24 cellular contexts compared by ENCODE assay signal in the genomic region with DNA sequence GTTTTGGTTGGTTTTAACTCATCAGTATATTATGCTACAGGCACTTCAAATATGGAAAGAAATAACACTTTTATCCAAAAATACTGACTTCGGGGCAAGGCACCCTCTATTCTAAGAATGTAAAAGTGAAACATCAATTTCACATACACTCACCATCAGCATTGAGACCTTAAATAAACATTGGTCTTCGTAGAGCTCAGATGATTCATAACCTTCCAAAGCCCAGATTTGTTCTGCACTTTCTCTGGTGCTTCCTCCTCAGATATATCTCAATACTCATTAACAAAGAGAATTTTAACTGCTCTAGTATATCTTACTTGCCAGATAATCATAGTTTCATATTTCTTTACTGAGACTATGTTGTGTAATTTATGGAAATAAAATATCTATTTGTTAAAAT.
DNase-seq lines count a peak whose midpoint lies in the region; ATAC-seq and TF ChIP-seq lines count a peak whose summit lies in the region.
"Had no signal": no experiment of that assay in that cellular context is flagged by ENCODE, and none has a peak within 500 bp of the region (broad histone marks: within the 10 kb centered on the region; RNA-seq: fewer than 3 reads in every experiment).

No MANE protein-coding gene starts in this region.

- no peak overlapping the region for H3K4me3 ChIP-seq in fibroblast of the aortic adventitia (ENCODE audit: low read depth, low read length)
- H3K4me3 ChIP-seq: BLaER1 treated with 17β-estradiol and CSF1 and Interleukin-3, amounts not matched to agents 10 nM and 100 nM; SJSA1; spleen had no signal

- peak; percentile 11 for DNase-seq in NCI-H2029 (lab: John Stamatoyannopoulos, UW)
- DNase-seq in NCI-H2029 treated with DMSO at 0.1 percent for 48 hours (lab: John Stamatoyannopoulos, UW), result no peak
- DNase-seq in amniotic epithelial cell (ENCODE audit: low read depth), result peak; percentile 79
- peak; percentile 22 for DNase-seq in fibroblast of the aortic adventitia (ENCODE audit: low read depth)
- DNase-seq in stromal cell of bone marrow (ENCODE audit: low read depth), result peak; percentile 57
- DNase-seq in NCI-H1436 (lab: John Stamatoyannopoulos, UW), result no peak
- DNase-seq: 8988T; activated B cell treated with CpG ODN at 0.5 μM for 24 hours; activated CD4-positive, alpha-beta memory T cell treated with anti-CD3 and anti-CD28 coated beads for 36 hours; activated naive CD4-positive, alpha-beta T cell treated with Interleukin-2 at 50 U/mL for 16 hours; aorta; foreskin melanocyte; GDM1; KBM-7; NCI-H1092; NCI-H524 treated with DMSO at 0.1 percent for 48 hours; nephron progenitor cell; spleen; stimulated activated CD4-positive, alpha-beta T cell treated with anti-CD3 and anti-CD28 coated beads, Interleukin-4, amount 100 ng/mL, for 4 hours; T-helper 2 cell had no signal

- ATAC-seq in GM18858 (IDR thresholded peaks at IDR 0.05; ENCODE audit: unreplicated experiment), result no peak
- no peak for ATAC-seq in HG03378 (IDR thresholded peaks at IDR 0.05; ENCODE audit: unreplicated experiment)

- TF ChIP-seq CTCF in fibroblast of the aortic adventitia (IDR thresholded peaks at IDR 0.05; ENCODE audit: insufficient read depth, low read length), result no peak

Comparison
In these comparisons a context has a peak if more than half of its experiments do, and no peak if none do; other contexts are left out.
1. DNase-seq: peak in NCI-H2029 (single experiment), amniotic epithelial cell (single experiment), fibroblast of the aortic adventitia (single experiment) and stromal cell of bone marrow (single experiment); none in NCI-H2029 treated with DMSO at 0.1 percent for 48 hours (single experiment) and NCI-H1436 (single experiment).